ENCODE assay signal across 13 cellular contexts in genomic region chr1:17579951-17580939, GRCh38. TPM values are rescaled to one million over a fixed set of nuclear protein-coding genes. Genes with fewer than 3 reads are reported as not detected.
A peak's percentile ranks its signal among the peaks of the same experiment; 100 is the strongest.
DNase-seq lines count a peak whose midpoint lies in the region; ATAC-seq, FAIRE-seq and TF ChIP-seq lines count a peak whose summit lies in the region.
"Had no signal": no experiment of that assay in that cellular context is flagged by ENCODE, and none has a peak within 500 bp of the region (broad histone marks: within the 10 kb centered on the region; RNA-seq: fewer than 3 reads in every experiment).

No MANE protein-coding gene starts in this region.

- peaks cover 55% of the 10 kb centered on the region for H3K4me1 ChIP-seq in A549
- peaks cover 53% of the 10 kb centered on the region for H3K4me1 ChIP-seq in HUES6 (ENCODE audit: control insufficient read depth, insufficient read depth, low read length)
- peaks cover 4 to 35% (median 19%) of the 10 kb centered on the region in 4 experiments for H3K4me1 ChIP-seq in H1 (replicated peaks in 1 of 4; ENCODE audit: control insufficient read depth in 3 of 4, insufficient read depth in 4 of 4, low read length in 3 of 4)

- no peaks in the 10 kb centered on the region for H3K9me3 ChIP-seq in A549
- no peaks in the 10 kb centered on the region for H3K9me3 ChIP-seq in HUES6 (ENCODE audit: control insufficient read depth, insufficient read depth, low read depth, low read length)
- H3K9me3 ChIP-seq in H1 (ENCODE audit: insufficient read depth in 2 of 2, low read depth in 1 of 2, low read length in 1 of 2): no peaks in the 10 kb centered on the region
- H3K9me3 ChIP-seq: breast epithelium, esophagus muscularis mucosa had no signal

- no peaks in the 10 kb centered on the region for H3K23me2 ChIP-seq in H1 (ENCODE audit: low read depth, low read length)

- H2BK12ac ChIP-seq in H1 (ENCODE audit: low read depth, low read length): peak overlapping the region; percentile 40; the same call in 1 of the 2 replicates

- H3K79me1 ChIP-seq in H1 (ENCODE audit: low read depth, low read length): peaks cover 21% of the 10 kb centered on the region

- H3K18ac ChIP-seq in H1 (ENCODE audit: extremely low read depth, low read length): peak overlapping the region; percentile 87

- FAIRE-seq in A549 (lab: Jason Lieb, UNC) (no peak), H1 (lab: Jason Lieb, UNC) (no peak)

- H4K5ac ChIP-seq in H1 (ENCODE audit: insufficient read length, low read depth, low read length): no peak overlapping the region

- TF ChIP-seq EP300 in A549 (IDR thresholded peaks at IDR 0.05) (no peak), H1 (IDR thresholded peaks at IDR 0.05; ENCODE audit: borderline replicate concordance in 1 of 2, low read depth in 2 of 2, low read length in 2 of 2) (no peak)

- POLR2A ChIA-PET in A549 (lab: Yijun Ruan, JAX) (interaction anchor here (0.6 kb wide), 1 partner anchor 141 kb away, joined by 10 read pairs; the partner anchor contains the start of gene RCC2), H1 (lab: Charles Lee; ENCODE audit: partially characterized antibody) (interaction anchor here (1.4 kb wide), 1 partner anchor 13 kb away, joined by 3 read pairs; no protein-coding TSS in a partner anchor)

- no peak overlapping the region for H3K4me3 ChIP-seq in A549
- no peak overlapping the region for H3K4me3 ChIP-seq in HUES6 (ENCODE audit: low read depth, low read length)
- no peak overlapping the region for H3K4me3 ChIP-seq in H1 (ENCODE audit: extremely low read depth in 1 of 4, insufficient read depth in 2 of 4, low read depth in 3 of 4, low read length in 4 of 4)
- H3K4me3 ChIP-seq: breast epithelium, esophagus muscularis mucosa had no signal

- TF ChIP-seq CTCF in A549 (IDR thresholded peaks at IDR 0.05): no peak
- no peak for TF ChIP-seq CTCF in H1 (IDR thresholded peaks at IDR 0.05; ENCODE audit: control extremely low read depth in 1 of 3, insufficient read depth in 1 of 3, low read depth in 1 of 3, low read length in 3 of 3)

- no peaks in the 10 kb centered on the region for H3K36me3 ChIP-seq in HUES6 (ENCODE audit: control insufficient read depth, insufficient read depth, low read length)
- peaks cover 0 to 4% (median 0%) of the 10 kb centered on the region in 4 experiments; a peak in 1 of 8 replicates for H3K36me3 ChIP-seq in H1 (ENCODE audit: control insufficient read depth in 2 of 4, insufficient read depth in 4 of 4, low read length in 3 of 4)
- H3K36me3 ChIP-seq: breast epithelium had no signal

- peak overlapping the region; percentile 72; the same call in 1 of the 2 replicates for H2BK20ac ChIP-seq in H1 (ENCODE audit: low read length)

- DNase-seq in A549 (ENCODE audit: low read depth in 1 of 2, low spot score in 1 of 2) (peak in 1 of 2 experiments; percentile 14), H1 (ENCODE audit: low read depth in 1 of 2, low spot score in 2 of 2) (no peak), myocyte (ENCODE audit: low read depth) (peak; percentile 50), NCI-H1694 (lab: John Stamatoyannopoulos, UW) (no peak), OCI-M2 (lab: John Stamatoyannopoulos, UW; ENCODE audit: unreplicated experiment) (no peak), NCI-H2196 (lab: John Stamatoyannopoulos, UW; ENCODE audit: unreplicated experiment) (no peak)
- DNase-seq: activated CD4-positive, alpha-beta T cell treated with anti-CD3 and anti-CD28 coated beads for 1 hour; naive thymus-derived CD8-positive, alpha-beta T cell had no signal

- peaks cover 5% of the 10 kb centered on the region in 2 experiments for H4K20me1 ChIP-seq in H1 (replicated peaks in 1 of 2; ENCODE audit: control insufficient read depth in 1 of 2, insufficient read depth in 2 of 2, low read length in 2 of 2)

- H4K8ac ChIP-seq in H1 (ENCODE audit: extremely low read depth, insufficient read depth, low read length): no peak overlapping the region; the same call in 1 of the 2 replicates

- no peak overlapping the region for H3K56ac ChIP-seq in H1 (replicated peaks; ENCODE audit: insufficient read length, low read depth, low read length)

- H2BK5ac ChIP-seq in H1 (ENCODE audit: low read depth, low read length): peak overlapping the region; percentile 83

- peak overlapping the region; percentile 15 for H3K4ac ChIP-seq in H1 (replicated peaks; ENCODE audit: insufficient read length, low read depth, low read length)

- H2BK15ac ChIP-seq in H1 (ENCODE audit: low read length): 0 out of 2 replicates have a peak overlapping the region, but pooled peaks have one; percentile 61

- H3K27me3 ChIP-seq in HUES6 (ENCODE audit: control insufficient read depth, insufficient read depth, low read length) (no peaks in the 10 kb centered on the region), H1 (replicated peaks in 1 of 4; ENCODE audit: control insufficient read depth in 3 of 4, extremely low read depth in 1 of 4, insufficient read depth in 3 of 4, low read length in 3 of 4) (no peaks in the 10 kb centered on the region)
- H3K27me3 ChIP-seq: breast epithelium, esophagus muscularis mucosa had no signal

- H2BK120ac ChIP-seq in H1 (replicated peaks; ENCODE audit: low read depth, low read length): no peak overlapping the region

- H2AK5ac ChIP-seq in H1 (ENCODE audit: low read depth, low read length): 0 out of 2 replicates have a peak overlapping the region, but pooled peaks have one; percentile 76

- H4K91ac ChIP-seq in H1 (replicated peaks; ENCODE audit: insufficient read length, low read length): peak overlapping the region; percentile 19

- peaks cover 0 to 47% of the 10 kb centered on the region in 2 experiments; a peak in 3 of 4 replicates for H3K79me2 ChIP-seq in H1 (ENCODE audit: control insufficient read depth in 1 of 2, insufficient read depth in 2 of 2, low read length in 2 of 2)

- H3K4me2 ChIP-seq in A549 (peak overlapping the region; percentile 70), H1 (ENCODE audit: insufficient read depth in 1 of 2, low read depth in 2 of 2, low read length in 2 of 2) (no peak overlapping the region)

- H3K23ac ChIP-seq in H1 (ENCODE audit: insufficient read length): no peak overlapping the region

- H3K27ac ChIP-seq in A549 (peak overlapping the region; percentile 63 to 83), HUES6 (ENCODE audit: low read depth, low read length) (peak overlapping the region; percentile 9; the same call in 1 of the 2 replicates), H1 (ENCODE audit: low read depth, low read length) (0 out of 2 replicates have a peak overlapping the region, but pooled peaks have one; percentile 1)

- H3K9ac ChIP-seq in HUES6 (ENCODE audit: low read length) (peak overlapping the region; percentile 35), H1 (replicated peaks in 1 of 4; ENCODE audit: extremely low read depth in 1 of 4, low read depth in 3 of 4, low read length in 3 of 4) (no peak overlapping the region)

- CTCF ChIA-PET in A549 (lab: Yijun Ruan, JAX) (interaction anchor here (1.5 to 3.3 kb wide), 2 partner anchors 13 to 27 kb away, joined by 3 to 15 read pairs; no protein-coding TSS in a partner anchor), H1 (lab: Charles Lee; ENCODE audit: partially characterized antibody) (interaction anchor here (0.6 to 86.2 kb wide), 4 partner anchors 23 to 144 kb away, joined by 4 to 1640 read pairs (median 309); no protein-coding TSS in a partner anchor)

- TF ChIP-seq RAD21 in A549 (conservative IDR thresholded peaks at IDR 0.05 in 1 of 2, IDR thresholded peaks at IDR 0.05 in 1 of 2): no peak
- TF ChIP-seq RAD21 in H1 (IDR thresholded peaks at IDR 0.05 in 1 of 2, conservative IDR thresholded peaks at IDR 0.05 in 1 of 2; ENCODE audit: low read depth in 2 of 2, low read length in 2 of 2): no peak

- no peak overlapping the region for H2AFZ ChIP-seq in H1 (ENCODE audit: low read length)

- 88% methylated on average over 12 of the region's 16 CpGs for WGBS in A549 (ENCODE audit: missing lambda C conversion rate)
- 93% methylated on average over 16 of the region's 16 CpGs; no CpG with 5 or more reads in 1 of the 2 experiments for WGBS in H1 (ENCODE audit: extremely low coverage in 1 of 2, insufficient coverage in 1 of 2, insufficient read length in 1 of 2, insufficient replicate concordance in 2 of 2, low coverage in 1 of 2, low lambda C conversion rate in 2 of 2, missing lambda C conversion rate in 1 of 2), 2 experiments

- H3K14ac ChIP-seq in H1 (ENCODE audit: insufficient read length): no peak overlapping the region

- ATAC-seq in A549: peak; percentile 55 to 70; a peak in 5 of 6 replicates
- ATAC-seq in GM19324 (IDR thresholded peaks at IDR 0.05; ENCODE audit: low FRiP score, unreplicated experiment): no peak
- ATAC-seq: activated T-helper 17 cell treated with anti-CD3 and anti-CD28 coated beads, Interleukin-2, amount 50 U/mL, for 72 hours; naive thymus-derived CD8-positive, alpha-beta T cell had no signal

- TF ChIP-seq POLR2A in A549 (IDR thresholded peaks at IDR 0.05; ENCODE audit: low read length) (no peak), H1 (IDR thresholded peaks at IDR 0.05; ENCODE audit: control extremely low read depth in 1 of 2, low read depth in 2 of 2, low read length in 2 of 2) (no peak)

TF ChIP-seq in A549, 52 proteins besides CTCF, POLR2A, EP300 and RAD21 (continues in another document):
- TF ChIP-seq NPAS2 (CRISPR knock-in tag; IDR thresholded peaks at IDR 0.05; ENCODE audit: borderline replicate concordance) (no peak), NR3C1 (IDR thresholded peaks at IDR 0.05) (no peak), ZFP36 (IDR thresholded peaks at IDR 0.05; ENCODE audit: borderline replicate concordance, partially characterized antibody) (no peak), RARB (CRISPR knock-in tag; IDR thresholded peaks at IDR 0.05) (no peak)

TF ChIP-seq in H1, 55 proteins besides CTCF, POLR2A, EP300 and RAD21 (continues in another document):
- no peak for TF ChIP-seq CEBPB (IDR thresholded peaks at IDR 0.05; ENCODE audit: low read depth, low read length)
- TF ChIP-seq CHD2 (IDR thresholded peaks at IDR 0.05; ENCODE audit: low read length): no peak
- TF ChIP-seq ZNF274 (IDR thresholded peaks at IDR 0.05; ENCODE audit: borderline replicate concordance, extremely low read depth, low read length): no peak

RNA-seq across cellular contexts. Expression of gene ARHGEF10L, which starts 40.7 kb away (rescaled TPM):
- 3.5 and 4.1 TPM in 2 replicates for polyA plus RNA-seq in A549 (2011; rRNA removed)
- polyA plus RNA-seq in A549 (2012; cell fraction: cytosol; rRNA removed): 5.9 and 8.0 TPM in 2 replicates
- 15.0 and 18.0 TPM in 2 replicates for polyA plus RNA-seq in A549 (2012; cell fraction: nucleus; rRNA removed)
- polyA plus RNA-seq in A549 (2017; fragmentation: RNase III; extraction: RNeasy Plus Mini Kit Qiagen cat#74134 plus additional on column Dnase treatment): 4.1 to 5.2 TPM (median 4.4 TPM) in 3 replicates
- 7.6 and 10.9 TPM in 2 replicates for polyA minus RNA-seq in A549 (2011; rRNA and poly(A)+ RNA removed)
- total RNA-seq in H1 (2021; fragmentation: NEBNext Ultra II Directional; extraction: Animal tissue kit (Norgen Biotek cat#: 25700)): 38.0 and 39.6 TPM in 2 replicates
- polyA plus RNA-seq in H1 (2011; rRNA removed): 33.6 and 55.3 TPM in 2 replicates
- 43.2 TPM for polyA plus RNA-seq in H1 (2011; cell fraction: cytosol; rRNA removed)
- polyA plus RNA-seq in H1 (2011; cell fraction: nucleus; rRNA removed): 171 TPM
- polyA plus RNA-seq in H1 (2012, experiment 1 of 2): 23.6 to 37.7 TPM (median 33.8 TPM) in 4 replicates
- 27.2 TPM for polyA plus RNA-seq in H1 (2012, experiment 2 of 2)
- 17.0 TPM for polyA plus RNA-seq in H1 (2013, experiment 1 of 2)
- polyA plus RNA-seq in H1 (2013, experiment 2 of 2): 16.9 TPM
- 46.7 and 47.4 TPM in 2 replicates for polyA minus RNA-seq in H1 (2011; rRNA and poly(A)+ RNA removed)
- 33.8 TPM for polyA minus RNA-seq in H1 (2011; cell fraction: cytosol; rRNA and poly(A)+ RNA removed)
- 74.8 TPM for polyA minus RNA-seq in H1 (2011; cell fraction: nucleus; rRNA and poly(A)+ RNA removed)
- 43.0 and 49.4 TPM in 2 replicates for total RNA-seq in myocyte
- 39.8 TPM for polyA plus RNA-seq in myocyte (2012)
- total RNA-seq: activated T-helper 17 cell treated with anti-CD3 and anti-CD28 coated beads, Interleukin-2, amount 50 U/mL, for 72 hours had no signal
- polyA plus RNA-seq: naive thymus-derived CD8-positive, alpha-beta T cell had no signal

Comparison
In these comparisons a context has a peak if more than half of its experiments do, and no peak if none do; other contexts are left out.
1. H3K27ac ChIP-seq: peak in every context shown above with its lines; median percentile 73 in A549; 9 in HUES6; 1 in H1.